In genomic region chr15:64693134-64693533, GRCh38 we compare ENCODE assay signal across 9 cellular contexts.
DNase-seq lines count a peak whose midpoint lies in the region; ATAC-seq and TF ChIP-seq lines count a peak whose summit lies in the region.
"Had no signal": no experiment of that assay in that cellular context is flagged by ENCODE, and none has a peak within 500 bp of the region (broad histone marks: within the 10 kb centered on the region; RNA-seq: fewer than 3 reads in every experiment).

No MANE protein-coding gene starts in this region.

- DNase-seq in amniotic stem cell (lab: John Stamatoyannopoulos, UW) (peak; percentile 66), hepatic stellate cell (ENCODE audit: low spot score) (peak; percentile 72), DMS153 treated with DMSO at 0.1 percent for 48 hours (lab: John Stamatoyannopoulos, UW; ENCODE audit: unreplicated experiment) (no peak)
- no peak for DNase-seq in stimulated activated naive B cell treated with anti-CD40 and anti-IgM and Interleukin-4, amounts not matched to agents 10 μg/mL and 1 μg/mL and 100 μg/mL, for 72 hours
- no peak for DNase-seq in stimulated activated naive CD8-positive, alpha-beta T cell treated with anti-CD3 and anti-CD28 coated beads, Interleukin-15, amount 100 ng/mL, for 72 hours
- no peak for DNase-seq in stimulated activated CD4-positive, alpha-beta T cell treated with anti-CD3 and anti-CD28 coated beads, Interleukin-4, amount 100 ng/mL, for 4 hours
- DNase-seq: WERI-Rb-1 had no signal

- no peaks in the 10 kb centered on the region for H3K9me3 ChIP-seq in HEK293 (ENCODE audit: control insufficient read depth, insufficient read depth, low read depth, low read length)

- peaks cover 20 to 38% of the 10 kb centered on the region in 2 donors for H3K36me3 Mint-ChIP-seq in stimulated activated naive B cell treated with anti-CD40 and anti-IgM and Interleukin-4, amounts not matched to agents 10 μg/mL and 1 μg/mL and 100 μg/mL, for 72 hours

- CTCF ChIA-PET in HEK293 (lab: Yijun Ruan, JAX) = interaction anchor here (0.7 kb wide), 1 partner anchor 117 kb away, joined by 3 read pairs; no protein-coding TSS in a partner anchor

- TF ChIP-seq CTCF in HEK293 (tag by site-specific recombination; IDR thresholded peaks at IDR 0.05) = no peak

- H3K4me3 ChIP-seq in HEK293 (ENCODE audit: low read depth, low read length) = no peak overlapping the region

- H3K27ac ChIP-seq in HEK293 (ENCODE audit: extremely low read depth, low read depth, low read length) = no peak overlapping the region
- H3K27ac ChIP-seq: WERI-Rb-1 had no signal

- no peaks in the 10 kb centered on the region; the same call in 1 of the 2 replicates for H3K4me1 ChIP-seq in HEK293 (ENCODE audit: control insufficient read depth, insufficient read depth, low read length)

- H3K4me1 Mint-ChIP-seq in stimulated activated naive B cell treated with anti-CD40 and anti-IgM and Interleukin-4, amounts not matched to agents 10 μg/mL and 1 μg/mL and 100 μg/mL, for 72 hours = peaks cover 31 to 57% of the 10 kb centered on the region in 2 donors
- peaks cover 48% of the 10 kb centered on the region for H3K4me1 Mint-ChIP-seq in stimulated activated naive CD8-positive, alpha-beta T cell treated with anti-CD3 and anti-CD28 coated beads, Interleukin-15, amount 100 ng/mL, for 72 hours

- no peak for ATAC-seq in stimulated activated naive B cell treated with anti-CD40 and anti-IgM and Interleukin-4, amounts not matched to agents 10 μg/mL and 1 μg/mL and 100 μg/mL, for 72 hours (replicated peaks)
- no peak for ATAC-seq in HG03159 (IDR thresholded peaks at IDR 0.05; ENCODE audit: unreplicated experiment)
- ATAC-seq in stimulated activated naive CD8-positive, alpha-beta T cell treated with anti-CD3 and anti-CD28 coated beads, Interleukin-15, amount 100 ng/mL, for 72 hours = no peak

- H3K27ac Mint-ChIP-seq in stimulated activated naive B cell treated with anti-CD40 and anti-IgM and Interleukin-4, amounts not matched to agents 10 μg/mL and 1 μg/mL and 100 μg/mL, for 72 hours = peak overlapping the region; percentile 62
- peak overlapping the region in 1 of 2 donors; percentile 18 for H3K27ac Mint-ChIP-seq in stimulated activated naive CD8-positive, alpha-beta T cell treated with anti-CD3 and anti-CD28 coated beads, Interleukin-15, amount 100 ng/mL, for 72 hours

- H3K4me3 Mint-ChIP-seq in stimulated activated naive B cell treated with anti-CD40 and anti-IgM and Interleukin-4, amounts not matched to agents 10 μg/mL and 1 μg/mL and 100 μg/mL, for 72 hours = no peak overlapping the region
- H3K4me3 Mint-ChIP-seq in stimulated activated naive CD8-positive, alpha-beta T cell treated with anti-CD3 and anti-CD28 coated beads, Interleukin-15, amount 100 ng/mL, for 72 hours = no peak overlapping the region

- H3K36me3 ChIP-seq in HEK293 (ENCODE audit: control insufficient read depth in 2 of 2, insufficient read depth in 1 of 2, low read length in 2 of 2) = peaks cover 7 to 65% of the 10 kb centered on the region in 2 experiments

- no peaks in the 10 kb centered on the region for H3K27me3 Mint-ChIP-seq in stimulated activated naive B cell treated with anti-CD40 and anti-IgM and Interleukin-4, amounts not matched to agents 10 μg/mL and 1 μg/mL and 100 μg/mL, for 72 hours
- no peaks in the 10 kb centered on the region for H3K27me3 Mint-ChIP-seq in stimulated activated naive CD8-positive, alpha-beta T cell treated with anti-CD3 and anti-CD28 coated beads, Interleukin-15, amount 100 ng/mL, for 72 hours

- H3K9me3 Mint-ChIP-seq in stimulated activated naive B cell treated with anti-CD40 and anti-IgM and Interleukin-4, amounts not matched to agents 10 μg/mL and 1 μg/mL and 100 μg/mL, for 72 hours = no peaks in the 10 kb centered on the region
- no peaks in the 10 kb centered on the region for H3K9me3 Mint-ChIP-seq in stimulated activated naive CD8-positive, alpha-beta T cell treated with anti-CD3 and anti-CD28 coated beads, Interleukin-15, amount 100 ng/mL, for 72 hours

- POLR2A ChIA-PET in HEK293 (lab: Yijun Ruan, JAX) = no interaction called here

TF ChIP-seq in HEK293, 187 proteins besides CTCF, POLR2A, EP300 and RAD21 (continues in another document):
- TF ChIP-seq ZBTB21 (tag by site-specific recombination; IDR thresholded peaks at IDR 0.05) (0 out of 2 replicates have a peak, but pooled peaks have one; percentile 22), ZNF785 (tag by site-specific recombination; IDR thresholded peaks at IDR 0.05) (no peak), ZNF404 (tag by site-specific recombination; IDR thresholded peaks at IDR 0.05) (no peak), SCRT2 (tag by site-specific recombination; IDR thresholded peaks at IDR 0.05) (peak; percentile 76), ZNF76 (tag by site-specific recombination; IDR thresholded peaks at IDR 0.05; ENCODE audit: borderline replicate concordance, low read depth) (no peak), PRDM6 (tag by site-specific recombination; IDR thresholded peaks at IDR 0.05) (no peak), ZNF18 (tag by site-specific recombination; IDR thresholded peaks at IDR 0.05) (peak; percentile 71), PRDM10 (tag by site-specific recombination; IDR thresholded peaks at IDR 0.05) (peak; percentile 42), ZNF132 (tag by site-specific recombination; IDR thresholded peaks at IDR 0.05; ENCODE audit: borderline replicate concordance) (no peak), ZNF692 (tag by site-specific recombination; IDR thresholded peaks at IDR 0.05) (peak; percentile 54; the same call in 1 of the 2 replicates), ZNF549 (tag by site-specific recombination; IDR thresholded peaks at IDR 0.05) (no peak), ZNF629 (tag by site-specific recombination; IDR thresholded peaks at IDR 0.05) (peak; percentile 52), ZNF223 (tag by site-specific recombination; IDR thresholded peaks at IDR 0.05) (no peak)

Comparison
In these comparisons a context has a peak if more than half of its experiments do, and no peak if none do; other contexts are left out.
1. DNase-seq: peak in amniotic stem cell (single experiment) and hepatic stellate cell (single experiment); none in stimulated activated naive B cell treated with anti-CD40 and anti-IgM and Interleukin-4, amounts not matched to agents 10 μg/mL and 1 μg/mL and 100 μg/mL, for 72 hours (single experiment), DMS153 treated with DMSO at 0.1 percent for 48 hours (single experiment), stimulated activated naive CD8-positive, alpha-beta T cell treated with anti-CD3 and anti-CD28 coated beads, Interleukin-15, amount 100 ng/mL, for 72 hours (0 of 2) and stimulated activated CD4-positive, alpha-beta T cell treated with anti-CD3 and anti-CD28 coated beads, Interleukin-4, amount 100 ng/mL, for 4 hours (0 of 2).